14 cellular contexts compared by ENCODE assay signal in the genomic region with DNA sequence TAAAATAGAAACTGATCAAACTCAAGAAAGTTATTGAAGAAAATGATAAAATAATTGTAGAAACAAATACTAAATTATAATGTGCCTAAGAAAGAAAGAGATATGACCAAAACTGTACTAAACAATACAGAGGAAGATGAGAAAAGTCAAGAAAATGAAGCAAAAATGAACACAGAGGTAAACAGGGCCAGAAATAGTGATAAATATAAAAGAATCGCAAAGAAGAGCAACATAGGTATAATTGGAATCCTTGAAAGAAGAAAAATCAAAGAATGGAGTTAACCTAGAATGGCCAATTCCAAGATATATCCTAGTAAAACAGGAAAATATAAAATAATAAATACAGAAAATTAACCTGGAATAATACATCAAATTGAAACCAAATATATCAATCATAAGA.
DNase-seq lines count a peak whose midpoint lies in the region; TF ChIP-seq lines count a peak whose summit lies in the region.
"Had no signal": no experiment of that assay in that cellular context is flagged by ENCODE, and none has a peak within 500 bp of the region (broad histone marks: within the 10 kb centered on the region; RNA-seq: fewer than 3 reads in every experiment).

No MANE protein-coding gene starts in this region.

- POLR2A ChIA-PET in HEK293 (lab: Yijun Ruan, JAX), result no interaction called here

- peaks cover 5% of the 10 kb centered on the region for H3K9me3 ChIP-seq in GM23248 (ENCODE audit: low read depth)
- H3K9me3 ChIP-seq in HEK293 (ENCODE audit: control insufficient read depth, insufficient read depth, low read depth, low read length), result no peaks in the 10 kb centered on the region
- H3K9me3 ChIP-seq in hepatocyte (ENCODE audit: low read depth), result no peaks in the 10 kb centered on the region

- H4K20me1 ChIP-seq in GM23248 (ENCODE audit: insufficient read depth) (no peaks in the 10 kb centered on the region), hepatocyte (ENCODE audit: insufficient read depth, poor library complexity, severe bottlenecking) (no peaks in the 10 kb centered on the region)

- WGBS in GM23248 (ENCODE audit: low coverage in 1 of 2, low lambda C conversion rate in 2 of 2, missing lambda C conversion rate in 2 of 2), 2 experiments, result 79 to 81% methylated on average over 1 of the region's 1 CpG
- 91% methylated on average over 1 of the region's 1 CpG for WGBS in hepatocyte (ENCODE audit: low lambda C conversion rate, missing lambda C conversion rate)

- DNase-seq in GM23248 (peak; percentile 11), hepatocyte (ENCODE audit: low spot score) (no peak), activated T-cell treated with anti-CD3 and anti-CD28 coated beads for 4 hours (no peak), GM19238 (ENCODE audit: insufficient read length, low spot score) (no peak), substantia nigra (lab: John Stamatoyannopoulos, UW) (no peak)
- DNase-seq: C1 segment of cervical spinal cord; Calu3; CD4-positive, alpha-beta memory T cell; COR-L47; DMS53; DMS79 treated with DMSO at 0.1 percent for 48 hours; GOT3 had no signal

- H2AFZ ChIP-seq in GM23248 (no peak overlapping the region), hepatocyte (no peak overlapping the region)

- no peak overlapping the region for H3K4me3 ChIP-seq in GM23248
- no peak overlapping the region for H3K4me3 ChIP-seq in HEK293 (ENCODE audit: low read depth, low read length)
- H3K4me3 ChIP-seq in hepatocyte, result peak overlapping the region; percentile 2
- H3K4me3 ChIP-seq: HAP-1 had no signal

- CTCF ChIA-PET in HEK293 (lab: Yijun Ruan, JAX), result no interaction called here

- H3K9me2 ChIP-seq in GM23248 (ENCODE audit: insufficient read depth), result no peaks in the 10 kb centered on the region
- H3K9me2 ChIP-seq in hepatocyte (replicated peaks; ENCODE audit: insufficient read depth), result no peaks in the 10 kb centered on the region

- in situ Hi-C loops in GM23248 (cut with MboI), result no loop called here

- TF ChIP-seq CTCF in HEK293 (tag by site-specific recombination; IDR thresholded peaks at IDR 0.05), result no peak
- no peak for TF ChIP-seq CTCF in hepatocyte (IDR thresholded peaks at IDR 0.05; ENCODE audit: poor library complexity)

- no peak overlapping the region for H3K4me2 ChIP-seq in GM23248 (ENCODE audit: unreplicated experiment)
- H3K4me2 ChIP-seq in hepatocyte, result no peak overlapping the region

- H3K36me3 ChIP-seq in GM23248 (ENCODE audit: low read depth) (no peaks in the 10 kb centered on the region), HEK293 (ENCODE audit: control insufficient read depth in 2 of 2, insufficient read depth in 1 of 2, low read length in 2 of 2) (no peaks in the 10 kb centered on the region), hepatocyte (replicated peaks; ENCODE audit: insufficient read depth, low read depth) (no peaks in the 10 kb centered on the region)
- H3K36me3 ChIP-seq: HAP-1 had no signal

- H3K27ac ChIP-seq in GM23248 (no peak overlapping the region), HEK293 (ENCODE audit: extremely low read depth, low read depth, low read length) (no peak overlapping the region), hepatocyte (no peak overlapping the region), substantia nigra (ENCODE audit: low read depth, low read length, poor library complexity, severe bottlenecking) (no peak overlapping the region)

- H3K79me2 ChIP-seq in GM23248 (ENCODE audit: insufficient read depth), result no peaks in the 10 kb centered on the region
- no peaks in the 10 kb centered on the region for H3K79me2 ChIP-seq in hepatocyte

- H3K27me3 ChIP-seq in GM23248 (replicated peaks; ENCODE audit: insufficient read depth), result peaks cover 6% of the 10 kb centered on the region; the same call in 1 of the 2 replicates
- H3K27me3 ChIP-seq in hepatocyte, result peaks cover 8% of the 10 kb centered on the region

- no peak overlapping the region for H3K9ac ChIP-seq in GM23248

- H3F3A ChIP-seq in GM23248 (ENCODE audit: insufficient read depth), result peaks cover 6% of the 10 kb centered on the region; the same call in 1 of the 2 replicates

- H3K4me1 ChIP-seq in GM23248 (ENCODE audit: insufficient read depth) (peaks cover 4% of the 10 kb centered on the region), HEK293 (ENCODE audit: control insufficient read depth, insufficient read depth, low read length) (no peaks in the 10 kb centered on the region), hepatocyte (ENCODE audit: insufficient read depth) (no peaks in the 10 kb centered on the region)
- H3K4me1 ChIP-seq: HAP-1 had no signal

TF ChIP-seq in HEK293, 187 proteins besides CTCF, POLR2A, EP300 and RAD21:
- TF ChIP-seq ZNF473 (tag by site-specific recombination; IDR thresholded peaks at IDR 0.05), result no peak
- TF ChIP-seq ZNF133 (tag by site-specific recombination; IDR thresholded peaks at IDR 0.05), result peak; percentile 98
